ENCODE assay signal across 1 cellular context in the genomic region with DNA sequence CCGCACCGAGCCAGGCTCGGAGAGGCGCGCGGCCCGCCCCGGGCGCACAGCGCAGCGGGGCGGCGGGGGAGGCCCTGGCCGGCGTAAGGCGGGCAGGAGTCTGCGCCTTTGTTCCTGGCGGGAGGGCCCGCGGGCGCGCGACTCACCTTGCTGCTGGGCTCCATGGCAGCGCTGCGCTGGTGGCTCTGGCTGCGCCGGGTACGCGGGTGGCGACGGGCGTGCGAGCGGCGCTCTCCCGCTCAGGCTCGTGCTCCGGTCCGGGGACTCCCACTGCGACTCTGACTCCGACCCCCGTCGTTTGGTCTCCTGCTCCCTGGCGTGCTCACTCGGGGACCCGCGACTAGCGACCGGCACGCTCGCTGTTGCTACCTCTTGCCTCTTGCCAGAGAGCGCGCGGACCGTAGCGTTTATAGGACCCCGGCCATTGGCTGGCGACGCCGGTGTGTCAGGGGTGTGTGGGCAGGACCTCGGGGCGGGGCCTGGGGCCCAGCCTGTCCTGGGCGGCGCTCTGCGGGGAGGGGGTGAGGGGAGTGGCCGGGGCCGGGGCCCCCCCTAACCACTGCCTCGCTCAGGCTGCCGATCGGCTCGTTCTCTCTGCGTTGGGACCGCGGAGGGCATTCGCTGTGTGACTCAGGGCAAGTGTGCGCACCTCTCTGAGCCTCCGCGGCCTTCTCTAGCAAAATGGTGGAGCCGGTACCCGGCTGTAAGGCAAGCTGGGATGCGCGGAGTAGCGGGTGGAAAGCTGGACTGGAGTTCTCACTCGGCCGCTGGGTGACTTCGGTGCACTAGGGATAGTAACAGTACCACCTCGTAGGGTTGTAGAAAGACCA.
A peak's percentile ranks its signal among the peaks of the same experiment; 100 is the strongest.
TF ChIP-seq lines count a peak whose summit lies in the region.

A gene (minus strand): TSS at position 381 of the 830 bp plus-strand sequence. CDS start 217 bp downstream, at position 164.

TF ChIP-seq in GM12878, 131 proteins besides CTCF, POLR2A, EP300 and RAD21 (continued from another document):
- TF ChIP-seq, protein P1, sequence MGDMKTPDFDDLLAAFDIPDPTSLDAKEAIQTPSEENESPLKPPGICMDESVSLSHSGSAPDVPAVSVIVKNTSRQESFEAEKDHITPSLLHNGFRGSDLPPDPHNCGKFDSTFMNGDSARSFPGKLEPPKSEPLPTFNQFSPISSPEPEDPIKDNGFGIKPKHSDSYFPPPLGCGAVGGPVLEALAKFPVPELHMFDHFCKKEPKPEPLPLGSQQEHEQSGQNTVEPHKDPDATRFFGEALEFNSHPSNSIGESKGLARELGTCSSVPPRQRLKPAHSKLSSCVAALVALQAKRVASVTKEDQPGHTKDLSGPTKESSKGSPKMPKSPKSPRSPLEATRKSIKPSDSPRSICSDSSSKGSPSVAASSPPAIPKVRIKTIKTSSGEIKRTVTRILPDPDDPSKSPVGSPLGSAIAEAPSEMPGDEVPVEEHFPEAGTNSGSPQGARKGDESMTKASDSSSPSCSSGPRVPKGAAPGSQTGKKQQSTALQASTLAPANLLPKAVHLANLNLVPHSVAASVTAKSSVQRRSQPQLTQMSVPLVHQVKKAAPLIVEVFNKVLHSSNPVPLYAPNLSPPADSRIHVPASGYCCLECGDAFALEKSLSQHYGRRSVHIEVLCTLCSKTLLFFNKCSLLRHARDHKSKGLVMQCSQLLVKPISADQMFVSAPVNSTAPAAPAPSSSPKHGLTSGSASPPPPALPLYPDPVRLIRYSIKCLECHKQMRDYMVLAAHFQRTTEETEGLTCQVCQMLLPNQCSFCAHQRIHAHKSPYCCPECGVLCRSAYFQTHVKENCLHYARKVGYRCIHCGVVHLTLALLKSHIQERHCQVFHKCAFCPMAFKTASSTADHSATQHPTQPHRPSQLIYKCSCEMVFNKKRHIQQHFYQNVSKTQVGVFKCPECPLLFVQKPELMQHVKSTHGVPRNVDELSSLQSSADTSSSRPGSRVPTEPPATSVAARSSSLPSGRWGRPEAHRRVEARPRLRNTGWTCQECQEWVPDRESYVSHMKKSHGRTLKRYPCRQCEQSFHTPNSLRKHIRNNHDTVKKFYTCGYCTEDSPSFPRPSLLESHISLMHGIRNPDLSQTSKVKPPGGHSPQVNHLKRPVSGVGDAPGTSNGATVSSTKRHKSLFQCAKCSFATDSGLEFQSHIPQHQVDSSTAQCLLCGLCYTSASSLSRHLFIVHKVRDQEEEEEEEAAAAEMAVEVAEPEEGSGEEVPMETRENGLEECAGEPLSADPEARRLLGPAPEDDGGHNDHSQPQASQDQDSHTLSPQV (IDR thresholded peaks at IDR 0.05): no peak
- TF ChIP-seq GATAD2B (conservative IDR thresholded peaks at IDR 0.05; ENCODE audit: low read depth) (peak; percentile 13; the same call in 1 of the 2 replicates), CHD2 (IDR thresholded peaks at IDR 0.05; ENCODE audit: borderline replicate concordance, low read depth, low read length) (peak; percentile 17; the same call in 1 of the 2 replicates), FOXK2 (IDR thresholded peaks at IDR 0.05) (no peak), CBX5 (IDR thresholded peaks at IDR 0.05; ENCODE audit: low read depth) (no peak), TCF7 (IDR thresholded peaks at IDR 0.05; ENCODE audit: borderline replicate concordance) (no peak), NR2C1 (IDR thresholded peaks at IDR 0.05) (no peak), EED (IDR thresholded peaks at IDR 0.05; ENCODE audit: low read depth) (no peak), BMI1 (IDR thresholded peaks at IDR 0.05; ENCODE audit: borderline replicate concordance) (no peak)
- TF ChIP-seq, protein P2, sequence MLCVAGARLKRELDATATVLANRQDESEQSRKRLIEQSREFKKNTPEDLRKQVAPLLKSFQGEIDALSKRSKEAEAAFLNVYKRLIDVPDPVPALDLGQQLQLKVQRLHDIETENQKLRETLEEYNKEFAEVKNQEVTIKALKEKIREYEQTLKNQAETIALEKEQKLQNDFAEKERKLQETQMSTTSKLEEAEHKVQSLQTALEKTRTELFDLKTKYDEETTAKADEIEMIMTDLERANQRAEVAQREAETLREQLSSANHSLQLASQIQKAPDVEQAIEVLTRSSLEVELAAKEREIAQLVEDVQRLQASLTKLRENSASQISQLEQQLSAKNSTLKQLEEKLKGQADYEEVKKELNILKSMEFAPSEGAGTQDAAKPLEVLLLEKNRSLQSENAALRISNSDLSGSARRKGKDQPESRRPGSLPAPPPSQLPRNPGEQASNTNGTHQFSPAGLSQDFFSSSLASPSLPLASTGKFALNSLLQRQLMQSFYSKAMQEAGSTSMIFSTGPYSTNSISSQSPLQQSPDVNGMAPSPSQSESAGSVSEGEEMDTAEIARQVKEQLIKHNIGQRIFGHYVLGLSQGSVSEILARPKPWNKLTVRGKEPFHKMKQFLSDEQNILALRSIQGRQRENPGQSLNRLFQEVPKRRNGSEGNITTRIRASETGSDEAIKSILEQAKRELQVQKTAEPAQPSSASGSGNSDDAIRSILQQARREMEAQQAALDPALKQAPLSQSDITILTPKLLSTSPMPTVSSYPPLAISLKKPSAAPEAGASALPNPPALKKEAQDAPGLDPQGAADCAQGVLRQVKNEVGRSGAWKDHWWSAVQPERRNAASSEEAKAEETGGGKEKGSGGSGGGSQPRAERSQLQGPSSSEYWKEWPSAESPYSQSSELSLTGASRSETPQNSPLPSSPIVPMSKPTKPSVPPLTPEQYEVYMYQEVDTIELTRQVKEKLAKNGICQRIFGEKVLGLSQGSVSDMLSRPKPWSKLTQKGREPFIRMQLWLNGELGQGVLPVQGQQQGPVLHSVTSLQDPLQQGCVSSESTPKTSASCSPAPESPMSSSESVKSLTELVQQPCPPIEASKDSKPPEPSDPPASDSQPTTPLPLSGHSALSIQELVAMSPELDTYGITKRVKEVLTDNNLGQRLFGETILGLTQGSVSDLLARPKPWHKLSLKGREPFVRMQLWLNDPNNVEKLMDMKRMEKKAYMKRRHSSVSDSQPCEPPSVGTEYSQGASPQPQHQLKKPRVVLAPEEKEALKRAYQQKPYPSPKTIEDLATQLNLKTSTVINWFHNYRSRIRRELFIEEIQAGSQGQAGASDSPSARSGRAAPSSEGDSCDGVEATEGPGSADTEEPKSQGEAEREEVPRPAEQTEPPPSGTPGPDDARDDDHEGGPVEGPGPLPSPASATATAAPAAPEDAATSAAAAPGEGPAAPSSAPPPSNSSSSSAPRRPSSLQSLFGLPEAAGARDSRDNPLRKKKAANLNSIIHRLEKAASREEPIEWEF (IDR thresholded peaks at IDR 0.05; ENCODE audit: insufficient replicate concordance, low read depth, low read length): no peak
- TF ChIP-seq, protein P3, sequence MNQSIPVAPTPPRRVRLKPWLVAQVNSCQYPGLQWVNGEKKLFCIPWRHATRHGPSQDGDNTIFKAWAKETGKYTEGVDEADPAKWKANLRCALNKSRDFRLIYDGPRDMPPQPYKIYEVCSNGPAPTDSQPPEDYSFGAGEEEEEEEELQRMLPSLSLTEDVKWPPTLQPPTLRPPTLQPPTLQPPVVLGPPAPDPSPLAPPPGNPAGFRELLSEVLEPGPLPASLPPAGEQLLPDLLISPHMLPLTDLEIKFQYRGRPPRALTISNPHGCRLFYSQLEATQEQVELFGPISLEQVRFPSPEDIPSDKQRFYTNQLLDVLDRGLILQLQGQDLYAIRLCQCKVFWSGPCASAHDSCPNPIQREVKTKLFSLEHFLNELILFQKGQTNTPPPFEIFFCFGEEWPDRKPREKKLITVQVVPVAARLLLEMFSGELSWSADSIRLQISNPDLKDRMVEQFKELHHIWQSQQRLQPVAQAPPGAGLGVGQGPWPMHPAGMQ (IDR thresholded peaks at IDR 0.05; ENCODE audit: borderline replicate concordance): no peak
